In genomic region chr7:31305260-31305659, GRCh38 we compare ENCODE assay signal across 35 cellular contexts. TPM values are rescaled to one million over a fixed set of nuclear protein-coding genes. Genes with fewer than 3 reads are reported as not detected.
"Had no signal": no experiment of that assay in that cellular context is flagged by ENCODE, and none has a peak within 500 bp of the region (broad histone marks: within the 10 kb centered on the region; RNA-seq: fewer than 3 reads in every experiment).

No MANE protein-coding gene starts in this region.

- DNase-seq: natural killer cell; occipital lobe; ovary; posterior cingulate gyrus; psoas muscle; right cardiac atrium; spleen; stimulated activated CD4-positive, alpha-beta T cell treated with anti-CD3 and anti-CD28 coated beads, Interleukin-12 subunit alpha, Interleukin-12 subunit beta, amount 100 ng/mL, for 4 hours; stimulated activated CD4-positive, alpha-beta T cell treated with anti-CD3 and anti-CD28 coated beads, Interleukin-1b, Interleukin-23, amount 100 ng/mL, for 48 hours; stimulated activated CD4-positive, alpha-beta T cell treated with anti-CD3 and anti-CD28 coated beads, Interleukin-4, amount 100 ng/mL, for 1 hour; stimulated activated CD4-positive, alpha-beta T cell treated with anti-CD3 and anti-CD28 coated beads, Interleukin-4, amount 100 ng/mL, for 4 hours; stimulated activated CD8-positive, alpha-beta memory T cell treated with anti-CD3 and anti-CD28 coated beads, Interleukin-4, amount 100 ng/mL, for 48 hours; stimulated activated naive CD4-positive, alpha-beta T cell; stimulated activated naive CD8-positive, alpha-beta T cell treated with anti-CD3 and anti-CD28 coated beads, Interleukin-15, amount 100 ng/mL, for 72 hours; stimulated activated naive CD8-positive, alpha-beta T cell treated with anti-CD3 and anti-CD28 coated beads, Interleukin-15, Interleukin-2, amounts not matched to agents 100 U/mL and 50 U/mL, for 24 hours; substantia nigra; testis; tibial artery; transverse colon; upper lobe of right lung; uterus had no signal

- H3K9me3 ChIP-seq: ovary, psoas muscle, spleen, suprapubic skin, testis, tibial artery, transverse colon, upper lobe of right lung, uterus had no signal

- H3K27me3 ChIP-seq: neural progenitor cell, ovary, spleen, suprapubic skin, testis, tibial artery, transverse colon, upper lobe of right lung, uterus had no signal

- H3K27ac Mint-ChIP-seq: natural killer cell; nephron; neural progenitor cell; stimulated activated memory B cell treated with anti-CD40 and anti-IgM and Interleukin-4, amounts not matched to agents 10 μg/mL and 1 μg/mL and 100 μg/mL, for 72 hours; stimulated activated naive CD8-positive, alpha-beta T cell treated with anti-CD3 and anti-CD28 coated beads, Interleukin-15, amount 100 ng/mL, for 72 hours; type B pancreatic cell had no signal

- H3K79me2 ChIP-seq: parathyroid adenoma had no signal

- H3K4me3 Mint-ChIP-seq: natural killer cell; nephron; neural progenitor cell; stimulated activated memory B cell treated with anti-CD40 and anti-IgM and Interleukin-4, amounts not matched to agents 10 μg/mL and 1 μg/mL and 100 μg/mL, for 72 hours; stimulated activated naive CD8-positive, alpha-beta T cell treated with anti-CD3 and anti-CD28 coated beads, Interleukin-15, amount 100 ng/mL, for 72 hours; type B pancreatic cell had no signal

- H2AFZ ChIP-seq: neural progenitor cell, parathyroid adenoma had no signal

- H3K9me3 Mint-ChIP-seq: nephron, neural progenitor cell, type B pancreatic cell had no signal

- H3K36me3 Mint-ChIP-seq: natural killer cell; neural progenitor cell; stimulated activated memory B cell treated with anti-CD40 and anti-IgM and Interleukin-4, amounts not matched to agents 10 μg/mL and 1 μg/mL and 100 μg/mL, for 72 hours; type B pancreatic cell had no signal

- H3K4me1 Mint-ChIP-seq: natural killer cell; stimulated activated memory B cell treated with anti-CD40 and anti-IgM and Interleukin-4, amounts not matched to agents 10 μg/mL and 1 μg/mL and 100 μg/mL, for 72 hours; stimulated activated naive CD8-positive, alpha-beta T cell treated with anti-CD3 and anti-CD28 coated beads, Interleukin-15, amount 100 ng/mL, for 72 hours had no signal

- ATAC-seq: natural killer cell; psoas muscle; right cardiac atrium; sciatic nerve; stimulated activated memory B cell treated with anti-CD40 and anti-IgM and Interleukin-4, amounts not matched to agents 10 μg/mL and 1 μg/mL and 100 μg/mL, for 72 hours; stimulated activated naive CD8-positive, alpha-beta T cell treated with anti-CD3 and anti-CD28 coated beads, Interleukin-15, amount 100 ng/mL, for 72 hours; stimulated activated naive CD8-positive, alpha-beta T cell treated with anti-CD3 and anti-CD28 coated beads, Interleukin-15, Interleukin-2, amounts not matched to agents 100 U/mL and 50 U/mL, for 24 hours; upper lobe of right lung had no signal

- H3K27ac ChIP-seq: neural progenitor cell, ovary, parathyroid adenoma, psoas muscle, skin epidermis, spleen, suprapubic skin, testis, tibial artery, transverse colon, upper lobe of right lung, uterus had no signal

- H3K9ac ChIP-seq: neural progenitor cell, parathyroid adenoma had no signal

- H3K4me1 ChIP-seq: neural progenitor cell, parathyroid adenoma, psoas muscle, spleen, suprapubic skin, testis, tibial artery, transverse colon, upper lobe of right lung, uterus had no signal

- H3K27me3 Mint-ChIP-seq: stimulated activated memory B cell treated with anti-CD40 and anti-IgM and Interleukin-4, amounts not matched to agents 10 μg/mL and 1 μg/mL and 100 μg/mL, for 72 hours; stimulated activated naive CD8-positive, alpha-beta T cell treated with anti-CD3 and anti-CD28 coated beads, Interleukin-15, amount 100 ng/mL, for 72 hours had no signal

- H3K4me2 ChIP-seq: neural progenitor cell, smooth muscle cell had no signal

- H3K4me3 ChIP-seq: neural progenitor cell, ovary, psoas muscle, skin epidermis, smooth muscle cell, spleen, suprapubic skin, testis, tibial artery, transverse colon, upper lobe of right lung, uterus had no signal

- H3K36me3 ChIP-seq: neural progenitor cell, ovary, spleen, suprapubic skin, tibial artery, transverse colon, upper lobe of right lung, uterus had no signal

RNA-seq across cellular contexts. Expression of gene NEUROD6, which starts 35.3 kb away (rescaled TPM):
- total RNA-seq: natural killer cell, osteoblast, ovary, progenitor cell of endocrine pancreas, psoas muscle, renal cortical epithelial cell, right cardiac atrium, sciatic nerve, smooth muscle cell, spleen, suprapubic skin, testis, transverse colon, upper lobe of right lung, urinary bladder, uterus had no signal
- polyA plus RNA-seq: neural cell, ovary, right cardiac atrium, smooth muscle cell, spleen, urinary bladder had no signal
